ENCODE assay signal across 9 cellular contexts in genomic region chr3:46880884-46881818, GRCh38.
A peak's percentile ranks its signal among the peaks of the same experiment; 100 is the strongest.
DNase-seq lines count a peak whose midpoint lies in the region; ATAC-seq lines count a peak whose summit lies in the region.
"Had no signal": no experiment of that assay in that cellular context is flagged by ENCODE, and none has a peak within 500 bp of the region (broad histone marks: within the 10 kb centered on the region; RNA-seq: fewer than 3 reads in every experiment).

No MANE protein-coding gene starts in this region.

- no peaks in the 10 kb centered on the region for H3K36me3 ChIP-seq in rectal smooth muscle tissue (ENCODE audit: control insufficient read depth, insufficient read depth, low read length)

- H3K36me3 Mint-ChIP-seq in activated naive CD8-positive, alpha-beta T cell treated with anti-CD3 and anti-CD28 coated beads, Interleukin-2, amount 50 U/mL, for 24 hours (ENCODE audit: low read depth) = no peaks in the 10 kb centered on the region

- H3K27me3 Mint-ChIP-seq in activated naive CD8-positive, alpha-beta T cell treated with anti-CD3 and anti-CD28 coated beads, Interleukin-2, amount 50 U/mL, for 24 hours = peaks cover 44% of the 10 kb centered on the region

- no peak overlapping the region for H3K27ac ChIP-seq in rectal smooth muscle tissue (ENCODE audit: low read depth, low read length)

- DNase-seq in D341Med (ENCODE audit: low spot score) = peak; percentile 58
- DNase-seq in activated naive CD8-positive, alpha-beta T cell treated with anti-CD3 and anti-CD28 coated beads, Interleukin-2, amount 50 U/mL, for 24 hours = no peak
- DNase-seq in GF-D8 (lab: John Stamatoyannopoulos, UW) = no peak
- DNase-seq in cerebellar cortex (ENCODE audit: low spot score) = no peak

- peaks cover 6% of the 10 kb centered on the region for H3K4me1 Mint-ChIP-seq in activated naive CD8-positive, alpha-beta T cell treated with anti-CD3 and anti-CD28 coated beads, Interleukin-2, amount 50 U/mL, for 24 hours

- H3K27ac Mint-ChIP-seq in activated naive CD8-positive, alpha-beta T cell treated with anti-CD3 and anti-CD28 coated beads, Interleukin-2, amount 50 U/mL, for 24 hours = no peak overlapping the region

- peaks cover 6% of the 10 kb centered on the region for H3K4me1 ChIP-seq in rectal smooth muscle tissue (ENCODE audit: control insufficient read depth, insufficient read depth, low read length)

- H3K9ac ChIP-seq in rectal smooth muscle tissue (ENCODE audit: low read length) = no peak overlapping the region

- peak overlapping the region; percentile 42 for H3K4me3 Mint-ChIP-seq in activated naive CD8-positive, alpha-beta T cell treated with anti-CD3 and anti-CD28 coated beads, Interleukin-2, amount 50 U/mL, for 24 hours

- H3K27me3 ChIP-seq in rectal smooth muscle tissue (ENCODE audit: control insufficient read depth, insufficient read depth, low read length) = peaks cover 8% of the 10 kb centered on the region

- H3K9me3 Mint-ChIP-seq in activated naive CD8-positive, alpha-beta T cell treated with anti-CD3 and anti-CD28 coated beads, Interleukin-2, amount 50 U/mL, for 24 hours = no peaks in the 10 kb centered on the region

- H3K4me3 ChIP-seq in iPS-11a (ENCODE audit: low read depth, low read length) = peak overlapping the region; percentile 13
- peak overlapping the region; percentile 24 for H3K4me3 ChIP-seq in rectal smooth muscle tissue (ENCODE audit: low read length)

- no peak for ATAC-seq in activated naive CD8-positive, alpha-beta T cell treated with anti-CD3 and anti-CD28 coated beads, Interleukin-2, amount 50 U/mL, for 24 hours
- no peak for ATAC-seq in HG02678 (IDR thresholded peaks at IDR 0.05; ENCODE audit: unreplicated experiment)
- no peak for ATAC-seq in GM18519 (IDR thresholded peaks at IDR 0.05; ENCODE audit: low FRiP score, unreplicated experiment)
- ATAC-seq: HCT116 had no signal
